In genomic region chr20:63273180-63273579, GRCh38 we compare ENCODE assay signal across 8 cellular contexts. TPM values are rescaled to one million over a fixed set of nuclear protein-coding genes. Genes with fewer than 3 reads are reported as not detected.
DNase-seq lines count a peak whose midpoint lies in the region; ATAC-seq, FAIRE-seq and TF ChIP-seq lines count a peak whose summit lies in the region.

No MANE protein-coding gene starts in this region.

- H3K9me3 ChIP-seq in A673 (ENCODE audit: low read depth, low read length, poor library complexity, severe bottlenecking) (no peaks in the 10 kb centered on the region), mucosa of stomach (ENCODE audit: control insufficient read depth, low read length) (no peaks in the 10 kb centered on the region)

- peak overlapping the region; percentile 70 for H3K27ac ChIP-seq in A673 (ENCODE audit: low read depth, low read length, poor library complexity, severe bottlenecking)

- CTCF ChIA-PET in A673 (lab: Charles Lee) = interaction anchor here (0.6 kb wide), 1 partner anchor 13 kb away, joined by 5 read pairs; no protein-coding TSS in a partner anchor

- H3K27me3 ChIP-seq in A673 (replicated peaks; ENCODE audit: insufficient read depth, low read depth, low read length, poor library complexity) = peaks cover 6% of the 10 kb centered on the region
- no peaks in the 10 kb centered on the region for H3K27me3 ChIP-seq in bronchial epithelial cell (ENCODE audit: control insufficient read depth, insufficient read depth, low read length)
- peaks cover under 1% of the 10 kb centered on the region for H3K27me3 ChIP-seq in mucosa of stomach (ENCODE audit: control insufficient read depth, insufficient read depth, low read length)

- no TSS peak for BruUV-seq in A673 (replicated peaks; lab: Mats Ljungman, UMichigan)

- H3K4me1 ChIP-seq in A673 (ENCODE audit: insufficient read depth, low read length, poor library complexity, severe bottlenecking) (peaks cover 5% of the 10 kb centered on the region), mucosa of stomach (ENCODE audit: control insufficient read depth, insufficient read depth, low read length) (peaks cover 12% of the 10 kb centered on the region)

- POLR2A ChIA-PET in A673 (lab: Charles Lee; ENCODE audit: low non-redundant PET) = no interaction called here

- peaks cover 20% of the 10 kb centered on the region for H3K36me3 ChIP-seq in A673 (ENCODE audit: insufficient read depth, low read length, poor library complexity, severe bottlenecking)
- peaks cover 15% of the 10 kb centered on the region for H3K36me3 ChIP-seq in bronchial epithelial cell (ENCODE audit: control insufficient read depth, insufficient read depth, low read length)
- peaks cover 8% of the 10 kb centered on the region for H3K36me3 ChIP-seq in mucosa of stomach (ENCODE audit: control insufficient read depth, insufficient read depth, low read length)

- TF ChIP-seq CTCF in A673 (conservative IDR thresholded peaks at IDR 0.05; ENCODE audit: low read depth, low read length) = no peak
- TF ChIP-seq CTCF in bronchial epithelial cell (IDR thresholded peaks at IDR 0.05; ENCODE audit: insufficient read depth, low read length, severe bottlenecking) = no peak

- intact Hi-C loops in A673 (cut with micrococcal nuclease; ENCODE audit: unreplicated experiment) = no loop called here

- peak overlapping the region; percentile 72 for H3K9ac ChIP-seq in mucosa of stomach (ENCODE audit: low read length)

- H3K4me3 ChIP-seq in A673 (ENCODE audit: low read depth, low read length, poor library complexity, severe bottlenecking) (peak overlapping the region; percentile 93), bronchial epithelial cell (ENCODE audit: low read depth, low read length) (peak overlapping the region; percentile 72), mucosa of stomach (ENCODE audit: low read length) (peak overlapping the region; percentile 62)

- FAIRE-seq in bronchial epithelial cell (lab: Jason Lieb, UNC) = no peak

- ATAC-seq in HG03175 (IDR thresholded peaks at IDR 0.05; ENCODE audit: unreplicated experiment) (peak; percentile 8), HG02884 (IDR thresholded peaks at IDR 0.05; ENCODE audit: unreplicated experiment) (no peak), HG02981 (IDR thresholded peaks at IDR 0.05; ENCODE audit: unreplicated experiment) (no peak)

- DNase-seq in A673 (ENCODE audit: low spot score) (no peak), bronchial epithelial cell (ENCODE audit: low read depth) (no peak), kidney glomerular epithelial cell (lab: John Stamatoyannopoulos, UW) (no peak)
- no peak for DNase-seq in stimulated activated naive CD4-positive, alpha-beta T cell treated with Interleukin-2 at 50 U/mL for 16 hours (lab: John Stamatoyannopoulos, UW)

RNA-seq across cellular contexts. Expression of gene ARFGAP1, which starts 0.6 kb away (rescaled TPM):
- total RNA-seq in A673 (2021) = 90.4 and 101 TPM in 2 replicates
- total RNA-seq in bronchial epithelial cell = 48.8 and 49.2 TPM in 2 replicates

RNA-seq across cellular contexts. Expression of gene NKAIN4, which starts 18.9 kb away (rescaled TPM):
- total RNA-seq in A673 (2021) = not detected in 2 replicates
- total RNA-seq in bronchial epithelial cell = 0.13 and 1.1 TPM in 2 replicates

RNA-seq across cellular contexts. Expression of gene COL20A1, which starts 19.8 kb away (rescaled TPM):
- not detected in 2 replicates for total RNA-seq in A673 (2021)
- total RNA-seq in bronchial epithelial cell = not detected in 2 replicates

RNA-seq across cellular contexts. Expression of gene BIRC7, which starts 37.5 kb away (rescaled TPM):
- total RNA-seq in A673 (2021) = not detected in 2 replicates
- total RNA-seq in bronchial epithelial cell = not detected in 2 replicates

RNA-seq across cellular contexts. Expression of gene YTHDF1, which starts 57.2 kb away (rescaled TPM):
- total RNA-seq in A673 (2021) (49.3 and 52.4 TPM in 2 replicates), bronchial epithelial cell (24.6 and 27.1 TPM in 2 replicates)
